ENCODE assay signal across 19 cellular contexts in genomic region chr1:59592924-59593323, GRCh38.
"Had no signal": no experiment of that assay in that cellular context is flagged by ENCODE, and none has a peak within 500 bp of the region (broad histone marks: within the 10 kb centered on the region; RNA-seq: fewer than 3 reads in every experiment).

No MANE protein-coding gene starts in this region.

- ATAC-seq: naive thymus-derived CD4-positive, alpha-beta T cell had no signal

- H3K27ac ChIP-seq: brain microvascular endothelial cell, left ventricle myocardium inferior, parathyroid adenoma had no signal

- H3K4me1 Mint-ChIP-seq: naive thymus-derived CD4-positive, alpha-beta T cell had no signal

- H3K27ac Mint-ChIP-seq: activated naive CD8-positive, alpha-beta T cell; dendritic cell treated with granulocyte-macrophage colony-stimulating factor and Interleukin-4, amounts not matched to agents 40 ng/mL and 50 ng/mL, for 4 days; naive thymus-derived CD4-positive, alpha-beta T cell had no signal

- H3K4me3 Mint-ChIP-seq: activated naive CD8-positive, alpha-beta T cell; dendritic cell treated with granulocyte-macrophage colony-stimulating factor and Interleukin-4, amounts not matched to agents 40 ng/mL and 50 ng/mL, for 4 days; naive thymus-derived CD4-positive, alpha-beta T cell had no signal

- H3K4me3 ChIP-seq: left ventricle myocardium inferior, thyroid gland had no signal

- H3K27me3 ChIP-seq: brain microvascular endothelial cell, thyroid gland had no signal

- H3K36me3 ChIP-seq: brain microvascular endothelial cell, left ventricle myocardium inferior, thyroid gland had no signal

- H3K27me3 Mint-ChIP-seq: activated naive CD8-positive, alpha-beta T cell had no signal

- H3K9me3 ChIP-seq: thyroid gland had no signal

- DNase-seq: activated CD4-positive, alpha-beta T cell treated with anti-CD3 and anti-CD28 coated beads for 1 hour; activated CD4-positive, alpha-beta T cell treated with anti-CD3 and anti-CD28 coated beads, Interleukin-2, amount 50 U/mL, for 48 hours; activated gamma-delta T cell treated with Interleukin-2 at 50 U/mL for 16 hours; activated T-cell treated with anti-CD3 and anti-CD28 coated beads, Interleukin-2, amount 50 U/mL, for 48 hours; anterior cingulate cortex; brain microvascular endothelial cell; effector memory CD4-positive, alpha-beta T cell; foreskin fibroblast; glutamatergic neuron; hypothalamus; left ventricle myocardium inferior; naive thymus-derived CD4-positive, alpha-beta T cell; stimulated activated CD4-positive, alpha-beta T cell treated with anti-CD3 and anti-CD28 coated beads, Interleukin-12 subunit alpha, Interleukin-12 subunit beta, amount 100 ng/mL, for 4 hours; stimulated activated CD4-positive, alpha-beta T cell treated with anti-CD3 and anti-CD28 coated beads, Interleukin-2, amount 100 ng/mL, for 24 hours; T1000; thyroid gland had no signal
